ENCODE assay signal across 1 cellular context in genomic region chr15:74816624-74817369, GRCh38.
TF ChIP-seq lines count a peak whose summit lies in the region.

No MANE protein-coding gene starts in this region.

TF ChIP-seq in H1, 55 proteins besides CTCF, POLR2A, EP300 and RAD21:
- TF ChIP-seq KDM4A (IDR thresholded peaks at IDR 0.05; ENCODE audit: low read depth, low read length, severe bottlenecking): no peak
- TF ChIP-seq TAF1 (IDR thresholded peaks at IDR 0.05; ENCODE audit: low read depth, low read length): no peak
- TF ChIP-seq ATF3 (IDR thresholded peaks at IDR 0.05; ENCODE audit: insufficient read depth, low read depth, low read length): no peak
- TF ChIP-seq JUND (IDR thresholded peaks at IDR 0.05; ENCODE audit: low read length): no peak
- TF ChIP-seq RNF2 (IDR thresholded peaks at IDR 0.05; ENCODE audit: borderline replicate concordance, low read depth, low read length, missing control alignments, poor library complexity, severe bottlenecking): no peak
- no peak for TF ChIP-seq RXRA (IDR thresholded peaks at IDR 0.05; ENCODE audit: insufficient read depth, low read depth, low read length)
- TF ChIP-seq CHD1 (IDR thresholded peaks at IDR 0.05; ENCODE audit: low read depth, low read length): no peak
- no peak for TF ChIP-seq KDM1A (IDR thresholded peaks at IDR 0.05; ENCODE audit: borderline replicate concordance, low read length)
- no peak for TF ChIP-seq NRF1 (IDR thresholded peaks at IDR 0.05; ENCODE audit: low read depth, low read length)
- no peak for TF ChIP-seq KDM5A (IDR thresholded peaks at IDR 0.05; ENCODE audit: low read length)
- TF ChIP-seq CHD2 (IDR thresholded peaks at IDR 0.05; ENCODE audit: low read length): no peak
- no peak for TF ChIP-seq SIX5 (IDR thresholded peaks at IDR 0.05; ENCODE audit: low read depth, low read length)
- TF ChIP-seq PHF8 (conservative IDR thresholded peaks at IDR 0.05; ENCODE audit: low read depth, low read length): no peak
- TF ChIP-seq SP4 (IDR thresholded peaks at IDR 0.05; ENCODE audit: low read length): no peak
